8 cellular contexts compared by ENCODE assay signal in genomic region chr1:85307987-85308836, GRCh38. TPM values are rescaled to one million over a fixed set of nuclear protein-coding genes. Genes with fewer than 3 reads are reported as not detected.
A peak's percentile ranks its signal among the peaks of the same experiment; 100 is the strongest.
DNase-seq lines count a peak whose midpoint lies in the region; ATAC-seq and TF ChIP-seq lines count a peak whose summit lies in the region.

No MANE protein-coding gene starts in this region.

- no TSS peak for BruUV-seq in Panc1 (replicated peaks; lab: Mats Ljungman, UMichigan)

- no peaks in the 10 kb centered on the region for H3K9me3 ChIP-seq in DND-41 (ENCODE audit: insufficient read depth, low read length, severe bottlenecking)
- H3K9me3 ChIP-seq in Panc1 (ENCODE audit: control insufficient read depth, insufficient read depth, low read depth, low read length), result peaks cover 1% of the 10 kb centered on the region; the same call in 1 of the 2 replicates
- H3K9me3 ChIP-seq in stomach, result no peaks in the 10 kb centered on the region

- no peak overlapping the region for H3K9ac ChIP-seq in DND-41 (ENCODE audit: low read depth, low read length)

- peaks cover 62% of the 10 kb centered on the region for H3K27me3 Mint-ChIP-seq in activated T-helper 1 cell treated with anti-CD3 and anti-CD28 coated beads, Interleukin-12 subunit alpha, Interleukin-12 subunit beta, Interleukin-2, Interleukin-4 antibody, amounts not matched to agents 30 ng/mL and 10 ng/mL and 1 ng/mL, durations not matched to agents 14 hours and 24 hours and 36 hours (ENCODE audit: insufficient read depth)
- H3K27me3 Mint-ChIP-seq in nephron progenitor cell (ENCODE audit: low read depth, poor library complexity), result peaks cover 18% of the 10 kb centered on the region

- H3K27me3 ChIP-seq in DND-41 (ENCODE audit: insufficient read depth, low read length, poor library complexity) (peaks cover 10% of the 10 kb centered on the region), Panc1 (ENCODE audit: control insufficient read depth, insufficient read depth, low read length) (no peaks in the 10 kb centered on the region), stomach (peaks cover 0 to 7% (median 0%) of the 10 kb centered on the region in 3 donors)

- H3K4me1 Mint-ChIP-seq in activated T-helper 1 cell treated with anti-CD3 and anti-CD28 coated beads, Interleukin-12 subunit alpha, Interleukin-12 subunit beta, Interleukin-2, Interleukin-4 antibody, amounts not matched to agents 30 ng/mL and 10 ng/mL and 1 ng/mL, durations not matched to agents 14 hours and 24 hours and 36 hours (ENCODE audit: low read depth), result peaks cover 5% of the 10 kb centered on the region
- H3K4me1 Mint-ChIP-seq in nephron progenitor cell, result peaks cover 4% of the 10 kb centered on the region

- H3K27ac ChIP-seq in DND-41 (ENCODE audit: low read length) (no peak overlapping the region), Panc1 (ENCODE audit: low read length) (peak overlapping the region; percentile 79), stomach (peak overlapping the region in 1 of 5 donors; percentile 39)

- H4K20me1 ChIP-seq in DND-41 (ENCODE audit: insufficient read depth, low read length), result no peaks in the 10 kb centered on the region

- TF ChIP-seq POLR2A in stomach (IDR thresholded peaks at IDR 0.05), result no peak

- in situ Hi-C loops in Panc1 (cut with HindIII; ENCODE audit: low pct_unique_long_range_greater_than_20kb, low sequenced_read_pairs), result loop anchor here (5.0 to 25.0 kb wide), 2 partner anchors 34 to 379 kb away; no protein-coding TSS in a partner anchor

- H3K4me2 ChIP-seq in DND-41 (ENCODE audit: insufficient read depth, low read length), result no peak overlapping the region; the same call in 1 of the 2 replicates

- no peak overlapping the region for H3K4me3 ChIP-seq in DND-41 (ENCODE audit: low read depth in 1 of 2, low read length in 2 of 2)
- no peak overlapping the region for H3K4me3 ChIP-seq in Panc1 (ENCODE audit: low read depth in 2 of 2, low read length in 2 of 2)
- no peak overlapping the region for H3K4me3 ChIP-seq in stomach

- H3K27ac Mint-ChIP-seq in activated T-helper 1 cell treated with anti-CD3 and anti-CD28 coated beads, Interleukin-12 subunit alpha, Interleukin-12 subunit beta, Interleukin-2, Interleukin-4 antibody, amounts not matched to agents 30 ng/mL and 10 ng/mL and 1 ng/mL, durations not matched to agents 14 hours and 24 hours and 36 hours, result no peak overlapping the region
- H3K27ac Mint-ChIP-seq in nephron progenitor cell, result no peak overlapping the region

- no peak for TF ChIP-seq EP300 in stomach (IDR thresholded peaks at IDR 0.05)

- DNase-seq in DND-41 (peak; percentile 66), HuH-7.5 (ENCODE audit: low spot score) (peak; percentile 50), Panc1 (ENCODE audit: low read depth, low spot score) (peak; percentile 91), fibroblast of peridontal ligament (ENCODE audit: extremely low read depth) (peak; percentile 92), nephron progenitor cell (peak; percentile 91), stomach (peak; percentile 90)
- DNase-seq in activated T-helper 1 cell treated with anti-CD3 and anti-CD28 coated beads, Interleukin-12 subunit alpha, Interleukin-12 subunit beta, Interleukin-2, Interleukin-4 antibody, amounts not matched to agents 30 ng/mL and 10 ng/mL and 1 ng/mL, durations not matched to agents 14 hours and 24 hours and 36 hours (ENCODE audit: low spot score), result peak; percentile 22

- no peak overlapping the region for H3K4me3 Mint-ChIP-seq in activated T-helper 1 cell treated with anti-CD3 and anti-CD28 coated beads, Interleukin-12 subunit alpha, Interleukin-12 subunit beta, Interleukin-2, Interleukin-4 antibody, amounts not matched to agents 30 ng/mL and 10 ng/mL and 1 ng/mL, durations not matched to agents 14 hours and 24 hours and 36 hours
- peak overlapping the region; percentile 17 for H3K4me3 Mint-ChIP-seq in nephron progenitor cell

- TF ChIP-seq CTCF in DND-41 (IDR thresholded peaks at IDR 0.05; ENCODE audit: borderline replicate concordance, extremely low read depth, low read length, poor library complexity, severe bottlenecking) (peak; percentile 78), Panc1 (IDR thresholded peaks at IDR 0.05) (peak; percentile 100), nephron progenitor cell (IDR thresholded peaks at IDR 0.05) (peak; percentile 96), stomach (IDR thresholded peaks at IDR 0.05) (peak in 5 of 7 experiments; percentile 88 to 98 (median 94))

- H3K9me3 Mint-ChIP-seq in activated T-helper 1 cell treated with anti-CD3 and anti-CD28 coated beads, Interleukin-12 subunit alpha, Interleukin-12 subunit beta, Interleukin-2, Interleukin-4 antibody, amounts not matched to agents 30 ng/mL and 10 ng/mL and 1 ng/mL, durations not matched to agents 14 hours and 24 hours and 36 hours, result no peaks in the 10 kb centered on the region
- no peaks in the 10 kb centered on the region for H3K9me3 Mint-ChIP-seq in nephron progenitor cell

- no peaks in the 10 kb centered on the region for H3K36me3 ChIP-seq in DND-41 (ENCODE audit: insufficient read depth, low read length)
- H3K36me3 ChIP-seq in Panc1 (ENCODE audit: control insufficient read depth, insufficient read depth, low read length), result no peaks in the 10 kb centered on the region
- H3K36me3 ChIP-seq in stomach, result no peaks in the 10 kb centered on the region

- POLR2A ChIA-PET in Panc1 (lab: Charles Lee), result interaction anchor here (0.6 kb wide), 1 partner anchor 30 kb away, joined by 4 read pairs; no protein-coding TSS in a partner anchor

- intact Hi-C loops in Panc1 (cut with micrococcal nuclease; ENCODE audit: unreplicated experiment) (loop anchor here (2.0 to 5.0 kb wide), 5 partner anchors 89 to 711 kb away; no protein-coding TSS in a partner anchor), stomach (cut with DNase I; ENCODE audit: low total_unique reads) (loop anchor here (5.0 kb wide), 1 partner anchor 384 kb away; no protein-coding TSS in a partner anchor)
- intact Hi-C loops in activated T-helper 1 cell treated with anti-CD3 and anti-CD28 coated beads, Interleukin-12 subunit alpha, Interleukin-12 subunit beta, Interleukin-2, Interleukin-4 antibody, amounts not matched to agents 30 ng/mL and 10 ng/mL and 1 ng/mL, durations not matched to agents 14 hours and 24 hours and 36 hours (cut with micrococcal nuclease), result loop anchor here (1.0 to 2.0 kb wide), 4 partner anchors 9 to 711 kb away; partner anchors contain the start of gene CCN1

- no peaks in the 10 kb centered on the region for H3K36me3 Mint-ChIP-seq in activated T-helper 1 cell treated with anti-CD3 and anti-CD28 coated beads, Interleukin-12 subunit alpha, Interleukin-12 subunit beta, Interleukin-2, Interleukin-4 antibody, amounts not matched to agents 30 ng/mL and 10 ng/mL and 1 ng/mL, durations not matched to agents 14 hours and 24 hours and 36 hours (ENCODE audit: low read depth)
- no peaks in the 10 kb centered on the region for H3K36me3 Mint-ChIP-seq in nephron progenitor cell (ENCODE audit: low read depth)

- H3K79me2 ChIP-seq in DND-41 (ENCODE audit: insufficient read depth, low read length), result no peaks in the 10 kb centered on the region

- H2AFZ ChIP-seq in DND-41 (ENCODE audit: low read depth, low read length), result no peak overlapping the region

- ATAC-seq in DND-41 (ENCODE audit: insufficient read depth, low read depth) (peak; percentile 94), GM21717 (IDR thresholded peaks at IDR 0.05; ENCODE audit: unreplicated experiment) (peak; percentile 82), Panc1 (peak; percentile 98)

- CTCF ChIA-PET in Panc1 (lab: Charles Lee), result interaction anchor here (0.6 to 1.4 kb wide), 12 partner anchors 9 to 695 kb away, joined by 3 to 7 read pairs (median 3); partner anchors contain the start of genes CCN1 and ZNHIT6

- WGBS in stomach, 5 donors, result 18 to 22% (median 19%) methylated on average over 27 of the region's 27 CpGs

- H3K4me1 ChIP-seq in DND-41 (ENCODE audit: insufficient read depth, low read length), result no peaks in the 10 kb centered on the region
- H3K4me1 ChIP-seq in Panc1 (ENCODE audit: control insufficient read depth, insufficient read depth, low read length), result peaks cover 14% of the 10 kb centered on the region
- H3K4me1 ChIP-seq in stomach, result peaks cover 0 to 14% (median 12%) of the 10 kb centered on the region in 4 donors

RNA-seq across cellular contexts. Expression of gene BCL10, which starts 31.8 kb away (rescaled TPM):
- total RNA-seq in Panc1 (2021; ENCODE audit: unreplicated experiment) (69.9 TPM), stomach (10 to 100 TPM in 4 of 5 donors, 1 to 10 TPM in 1; 6.1 to 42.7 (median 38.5) TPM)
- 32.8 TPM for polyA plus RNA-seq in Panc1 (2012; ENCODE audit: insufficient read length)
- total RNA-seq in activated T-helper 1 cell treated with anti-CD3 and anti-CD28 coated beads, Interleukin-12 subunit alpha, Interleukin-12 subunit beta, Interleukin-2, Interleukin-4 antibody, amounts not matched to agents 30 ng/mL and 10 ng/mL and 1 ng/mL, durations not matched to agents 14 hours and 24 hours and 36 hours, result 25.1 and 28.8 TPM in 2 replicates
- 10 to 100 TPM in 1 of 3 donors, 1 to 10 TPM in 2; 8.1 to 23.4 (median 9.9) TPM for polyA plus RNA-seq in stomach

RNA-seq across cellular contexts. Expression of gene C1orf52, which starts 48.8 kb away (rescaled TPM):
- total RNA-seq in Panc1 (2021; ENCODE audit: unreplicated experiment), result 51.6 TPM
- polyA plus RNA-seq in Panc1 (2012; ENCODE audit: insufficient read length), result 44.0 TPM
- 30.9 and 31.6 TPM in 2 replicates for total RNA-seq in activated T-helper 1 cell treated with anti-CD3 and anti-CD28 coated beads, Interleukin-12 subunit alpha, Interleukin-12 subunit beta, Interleukin-2, Interleukin-4 antibody, amounts not matched to agents 30 ng/mL and 10 ng/mL and 1 ng/mL, durations not matched to agents 14 hours and 24 hours and 36 hours
- 10 to 100 TPM in 3 of 5 donors, 1 to 10 TPM in 2; 5.8 to 39.3 (median 23.5) TPM for total RNA-seq in stomach
- 10 to 100 TPM; 11.1 to 16.8 (median 11.9) TPM for polyA plus RNA-seq in stomach

Comparison
In these comparisons a context has a peak if more than half of its experiments do, and no peak if none do; other contexts are left out.
1. DNase-seq: peak in every context shown above with its lines; median percentile 92 in fibroblast of peridontal ligament; 91 in Panc1; 91 in nephron progenitor cell; 90 in stomach; 66 in DND-41; 50 in HuH-7.5; 22 in activated T-helper 1 cell treated with anti-CD3 and anti-CD28 coated beads, Interleukin-12 subunit alpha, Interleukin-12 subunit beta, Interleukin-2, Interleukin-4 antibody, amounts not matched to agents 30 ng/mL and 10 ng/mL and 1 ng/mL, durations not matched to agents 14 hours and 24 hours and 36 hours.